In the genomic region with DNA sequence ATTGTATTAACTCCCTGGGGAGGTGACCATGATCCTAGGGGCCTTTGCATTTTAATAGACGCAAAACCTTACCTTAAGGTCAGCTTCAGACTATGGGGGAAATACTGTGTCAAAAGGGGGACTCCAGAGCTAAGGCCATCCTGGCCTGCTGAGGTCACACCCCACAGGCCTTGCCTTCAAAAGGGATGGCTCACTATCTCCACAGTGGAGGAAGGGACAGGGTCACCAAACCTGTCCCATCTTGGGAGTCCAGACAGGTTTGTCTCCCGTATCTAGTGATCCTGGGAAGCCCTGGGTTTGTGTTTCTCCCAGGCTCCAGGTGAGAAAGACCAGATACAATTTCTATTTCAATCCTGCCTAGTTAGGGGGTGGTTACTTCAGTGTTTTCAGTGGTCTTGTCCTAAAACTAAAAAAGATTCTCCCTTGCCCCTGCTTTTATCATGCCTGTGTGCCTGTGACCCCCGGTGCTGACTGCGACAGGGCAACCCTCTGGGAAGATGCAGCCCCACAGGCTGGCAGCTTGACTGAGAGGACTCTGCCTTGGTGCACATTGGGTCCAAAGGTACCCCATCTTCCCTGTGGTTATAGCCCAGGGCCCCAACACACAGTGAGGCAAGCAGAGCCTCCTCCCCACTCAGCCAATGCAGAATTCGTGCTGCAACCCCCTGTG, we compare ENCODE assay signal across 30 cellular contexts. TPM values are rescaled to one million over a fixed set of nuclear protein-coding genes. Genes with fewer than 3 reads are reported as not detected.
"Had no signal": no experiment of that assay in that cellular context is flagged by ENCODE, and none has a peak within 500 bp of the region (broad histone marks: within the 10 kb centered on the region; RNA-seq: fewer than 3 reads in every experiment).

No MANE protein-coding gene starts in this region.

- H3K27ac ChIP-seq: dorsolateral prefrontal cortex, epithelial cell of prostate, gastrocnemius medialis, hepatocyte, neural progenitor cell, psoas muscle, sigmoid colon, stomach, thyroid gland had no signal

- H3K27me3 Mint-ChIP-seq: memory B cell, naive B cell had no signal

- H3K36me3 ChIP-seq: gastrocnemius medialis, neural progenitor cell, sigmoid colon, stomach, thyroid gland had no signal

- H3K27me3 ChIP-seq: gastrocnemius medialis, hepatocyte, neural progenitor cell, sigmoid colon, stomach, thyroid gland had no signal

- H3K4me1 ChIP-seq: gastrocnemius medialis, neural progenitor cell, psoas muscle, sigmoid colon, stomach, thyroid gland had no signal

- H3K36me3 Mint-ChIP-seq: mesothelial cell of epicardium; neural progenitor cell; stimulated activated effector memory CD8-positive, alpha-beta T cell treated with anti-CD3 and anti-CD28 coated beads, Interleukin-12 subunit alpha, Interleukin-12 subunit beta, amount 100 ng/mL, for 72 hours had no signal

- ATAC-seq: esophagus mucosa; gastrocnemius medialis; left lobe of liver; mucosa of descending colon; psoas muscle; right cardiac atrium; stimulated activated effector memory CD8-positive, alpha-beta T cell treated with anti-CD3 and anti-CD28 coated beads, Interleukin-12 subunit alpha, Interleukin-12 subunit beta, amount 100 ng/mL, for 72 hours had no signal

- H3K4me3 ChIP-seq: dorsolateral prefrontal cortex, gastrocnemius medialis, hepatocyte, lung, mucosa of descending colon, neural progenitor cell, psoas muscle, sigmoid colon, stomach, thyroid gland had no signal

- H3K27ac Mint-ChIP-seq: endodermal cell; memory B cell; mesothelial cell of epicardium; nephron; neural progenitor cell; stimulated activated effector memory CD8-positive, alpha-beta T cell treated with anti-CD3 and anti-CD28 coated beads, Interleukin-12 subunit alpha, Interleukin-12 subunit beta, amount 100 ng/mL, for 72 hours had no signal

- H3K9me3 ChIP-seq: gastrocnemius medialis, mucosa of descending colon, psoas muscle, sigmoid colon, stomach, thyroid gland had no signal

- H3K4me3 Mint-ChIP-seq: endodermal cell; memory B cell; mesothelial cell of epicardium; naive B cell; nephron; neural progenitor cell; stimulated activated effector memory CD8-positive, alpha-beta T cell treated with anti-CD3 and anti-CD28 coated beads, Interleukin-12 subunit alpha, Interleukin-12 subunit beta, amount 100 ng/mL, for 72 hours had no signal

- DNase-seq: cortex of kidney; dorsolateral prefrontal cortex; effector CD8-positive, alpha-beta T cell; foreskin fibroblast; gastrocnemius medialis; kidney; mucosa of descending colon; naive B cell; psoas muscle; right cardiac atrium; sigmoid colon; stimulated activated CD4-positive, alpha-beta T cell treated with anti-CD3 and anti-CD28 coated beads, Interleukin-2, amount 100 ng/mL, for 24 hours; stimulated activated CD4-positive, alpha-beta T cell treated with anti-CD3 and anti-CD28 coated beads, Interleukin-4, amount 100 ng/mL, for 24 hours; stimulated activated naive CD4-positive, alpha-beta T cell treated with Interleukin-2 at 50 U/mL for 16 hours; stomach; thyroid gland; trophoblast cell had no signal

- H3K4me1 Mint-ChIP-seq: mesothelial cell of epicardium; nephron; neural progenitor cell; stimulated activated effector memory CD8-positive, alpha-beta T cell treated with anti-CD3 and anti-CD28 coated beads, Interleukin-12 subunit alpha, Interleukin-12 subunit beta, amount 100 ng/mL, for 72 hours had no signal

- H3K9me3 Mint-ChIP-seq: endodermal cell; mesothelial cell of epicardium; nephron; neural progenitor cell; stimulated activated effector memory CD8-positive, alpha-beta T cell treated with anti-CD3 and anti-CD28 coated beads, Interleukin-12 subunit alpha, Interleukin-12 subunit beta, amount 100 ng/mL, for 72 hours had no signal

RNA-seq across cellular contexts. Expression of gene CAPN14, which starts 24.8 kb away (rescaled TPM):
- total RNA-seq: gastrocnemius medialis, left lobe of liver, skeletal muscle tissue had no signal

RNA-seq across cellular contexts. Expression of gene GALNT14, which starts 54.3 kb away (rescaled TPM):
- total RNA-seq: osteoblast had no signal
